In genomic region chr12:106271575-106272505, GRCh38 we compare ENCODE assay signal across 15 cellular contexts.
"Had no signal": no experiment of that assay in that cellular context is flagged by ENCODE, and none has a peak within 500 bp of the region (broad histone marks: within the 10 kb centered on the region; RNA-seq: fewer than 3 reads in every experiment).

No MANE protein-coding gene starts in this region.

- H3K27me3 ChIP-seq: thyroid gland had no signal

- DNase-seq: activated CD4-positive, alpha-beta memory T cell treated with anti-CD3 and anti-CD28 coated beads, Interleukin-2, amount 10 ng/mL, durations not matched to agents 7 days and 5 days; activated naive CD4-positive, alpha-beta T cell; activated naive CD8-positive, alpha-beta T cell treated with anti-CD3 and anti-CD28 coated beads, Interleukin-2, amount 50 U/mL, for 24 hours; central memory CD4-positive, alpha-beta T cell; cortex of kidney; effector CD8-positive, alpha-beta T cell; glutamatergic neuron; left colon; mesendoderm; stimulated activated CD4-positive, alpha-beta T cell treated with anti-CD3 and anti-CD28 coated beads, Interleukin-4, amount 100 ng/mL, for 4 hours; T-cell; T1000; thyroid gland had no signal

- H3K36me3 ChIP-seq: thyroid gland had no signal

- H3K9me3 Mint-ChIP-seq: activated CD4-positive, alpha-beta memory T cell treated with anti-CD3 and anti-CD28 coated beads, Interleukin-2, amount 10 ng/mL, durations not matched to agents 7 days and 5 days; activated naive CD8-positive, alpha-beta T cell treated with anti-CD3 and anti-CD28 coated beads, Interleukin-2, amount 50 U/mL, for 24 hours; T-cell had no signal

- H3K27ac Mint-ChIP-seq: activated CD4-positive, alpha-beta memory T cell treated with anti-CD3 and anti-CD28 coated beads, Interleukin-2, amount 10 ng/mL, durations not matched to agents 7 days and 5 days; activated naive CD8-positive, alpha-beta T cell treated with anti-CD3 and anti-CD28 coated beads, Interleukin-2, amount 50 U/mL, for 24 hours; T-cell had no signal

- FAIRE-seq: urothelium cell line had no signal

- H3K9me3 ChIP-seq: thyroid gland had no signal

- H3K4me3 Mint-ChIP-seq: activated CD4-positive, alpha-beta memory T cell treated with anti-CD3 and anti-CD28 coated beads, Interleukin-2, amount 10 ng/mL, durations not matched to agents 7 days and 5 days; activated naive CD8-positive, alpha-beta T cell treated with anti-CD3 and anti-CD28 coated beads, Interleukin-2, amount 50 U/mL, for 24 hours; T-cell had no signal

- H3K36me3 Mint-ChIP-seq: T-cell had no signal

- H3K4me1 ChIP-seq: thyroid gland had no signal

- ATAC-seq: activated naive CD8-positive, alpha-beta T cell treated with anti-CD3 and anti-CD28 coated beads, Interleukin-2, amount 50 U/mL, for 24 hours; left colon; T-cell had no signal

- H3K4me3 ChIP-seq: thyroid gland had no signal

- H3K27ac ChIP-seq: thyroid gland, VCaP had no signal

- H3K27me3 Mint-ChIP-seq: T-cell had no signal
